ENCODE assay signal across 18 cellular contexts in the genomic region with DNA sequence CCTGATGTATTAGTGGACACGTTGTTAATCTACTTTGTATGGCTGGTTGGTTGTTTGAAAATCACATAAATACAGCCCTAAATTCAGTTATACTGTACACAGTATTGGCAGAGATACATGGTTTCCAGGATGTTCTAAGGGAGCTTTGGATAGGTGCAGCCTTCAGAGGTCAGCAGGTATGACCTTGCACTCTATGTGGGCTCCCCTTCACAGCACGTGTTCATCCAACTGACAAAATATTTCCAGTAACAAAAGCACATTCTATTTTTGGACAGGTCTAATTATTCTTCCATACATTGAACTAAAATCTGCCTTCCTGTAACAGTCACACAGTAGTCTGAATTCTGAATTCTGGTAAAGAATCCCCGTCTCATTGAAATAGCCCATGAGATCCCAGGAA.
DNase-seq lines count a peak whose midpoint lies in the region; ATAC-seq and TF ChIP-seq lines count a peak whose summit lies in the region.
"Had no signal": no experiment of that assay in that cellular context is flagged by ENCODE, and none has a peak within 500 bp of the region (broad histone marks: within the 10 kb centered on the region; RNA-seq: fewer than 3 reads in every experiment).

No MANE protein-coding gene starts in this region.

- H3K27ac ChIP-seq in breast epithelium (peak overlapping the region; percentile 26 to 33), dorsolateral prefrontal cortex (peak overlapping the region in 1 of 59 donors; percentile 22), right lobe of liver (peak overlapping the region; percentile 67 to 94 (median 70)), stomach smooth muscle (ENCODE audit: low read length) (peak overlapping the region; percentile 13)
- H3K27ac ChIP-seq: SJSA1 had no signal

- H3K36me3 ChIP-seq in breast epithelium (no peaks in the 10 kb centered on the region), right lobe of liver (no peaks in the 10 kb centered on the region), stomach smooth muscle (ENCODE audit: control insufficient read depth in 2 of 2, insufficient read depth in 2 of 2, low read length in 2 of 2) (no peaks in the 10 kb centered on the region)
- H3K36me3 ChIP-seq: BE2C, SJSA1 had no signal

- H3K9me3 ChIP-seq in breast epithelium: no peaks in the 10 kb centered on the region
- H3K9me3 ChIP-seq in right lobe of liver: no peaks in the 10 kb centered on the region
- H3K9me3 ChIP-seq in stomach smooth muscle (ENCODE audit: control insufficient read depth in 2 of 2, low read length in 2 of 2): no peaks in the 10 kb centered on the region
- H3K9me3 ChIP-seq: BE2C, SJSA1 had no signal

- BruUV-seq in MCF 10A (replicated peaks; lab: Mats Ljungman, UMichigan): no TSS peak

- CTCF ChIA-PET in MCF 10A (lab: Yijun Ruan, JAX): interaction anchor here (1.5 kb wide), 1 partner anchor 193 kb away, joined by 3 read pairs; no protein-coding TSS in a partner anchor
- CTCF ChIA-PET in T-cell (lab: Charles Lee): no interaction called here

- WGBS in right lobe of liver (ENCODE audit: insufficient coverage, low coverage, low lambda C conversion rate, missing lambda C conversion rate): 36% methylated on average over 3 of the region's 3 CpGs

- H3K4me1 ChIP-seq in breast epithelium (no peaks in the 10 kb centered on the region), right lobe of liver (peaks cover 0 to 46% (median 13%) of the 10 kb centered on the region in 4 donors), stomach smooth muscle (ENCODE audit: control insufficient read depth, insufficient read depth, low read length) (peaks cover 5% of the 10 kb centered on the region)
- H3K4me1 ChIP-seq: BE2C had no signal

- DNase-seq in breast epithelium (ENCODE audit: low spot score in 2 of 2) (no peak), MCF 10A (ENCODE audit: unreplicated experiment) (no peak), dorsolateral prefrontal cortex (no peak), right lobe of liver (no peak), T-cell (no peak), Ammon's horn (ENCODE audit: low spot score) (no peak), NCI-H187 (lab: John Stamatoyannopoulos, UW) (no peak)
- DNase-seq: activated CD4-positive, alpha-beta T cell treated with anti-CD3 and anti-CD28 coated beads, Interleukin-2, amount 50 U/mL, for 4 hours; activated effector memory CD4-positive, alpha-beta T cell treated with Interleukin-2 at 50 U/mL for 16 hours; activated naive CD8-positive, alpha-beta T cell treated with anti-CD3 and anti-CD28 coated beads, Interleukin-2, amount 50 U/mL, for 24 hours; BE2C; kidney; MM.1S; T-helper 2 cell had no signal

- peak overlapping the region in 1 of 2 donors; percentile 31 for H3K9ac ChIP-seq in stomach smooth muscle (ENCODE audit: low read length in 2 of 2)

- POLR2A ChIA-PET in MCF 10A (lab: Yijun Ruan, JAX) (interaction anchor here (0.7 to 3.3 kb wide), 7 partner anchors 8 to 92 kb away, joined by 3 to 28 read pairs (median 3); no protein-coding TSS in a partner anchor), T-cell (lab: Charles Lee) (interaction anchor here in 1 of 2 donors (0.6 kb wide), 1 partner anchor 239 kb away, joined by 3 read pairs; no protein-coding TSS in a partner anchor)

- peak overlapping the region in 1 of 3 donors; percentile 40 for H3K4me3 ChIP-seq in breast epithelium
- H3K4me3 ChIP-seq in dorsolateral prefrontal cortex: peak overlapping the region in 39 of 59 donors; percentile 9 to 53 (median 29)
- H3K4me3 ChIP-seq in right lobe of liver: no peak overlapping the region
- H3K4me3 ChIP-seq in stomach smooth muscle (ENCODE audit: low read length in 2 of 2): peak overlapping the region in 1 of 2 donors; percentile 33
- H3K4me3 ChIP-seq: SJSA1 had no signal

- H3K36me3 Mint-ChIP-seq in MCF 10A (ENCODE audit: insufficient read depth, unreplicated experiment) (no peaks in the 10 kb centered on the region), T-cell (no peaks in the 10 kb centered on the region)

- intact Hi-C loops in breast epithelium (cut with DNase I; ENCODE audit: low total_unique reads) (no loop called here), MCF 10A (cut with micrococcal nuclease) (loop anchor here (5.0 kb wide), 1 partner anchor 167 kb away; no protein-coding TSS in a partner anchor), dorsolateral prefrontal cortex (cut with DNase I) (no loop called here), right lobe of liver (cut with DNase I) (no loop called here)

- H3K27ac Mint-ChIP-seq in MCF 10A (ENCODE audit: low read depth, unreplicated experiment) (no peak overlapping the region), T-cell (no peak overlapping the region)
- H3K27ac Mint-ChIP-seq: activated naive CD8-positive, alpha-beta T cell treated with anti-CD3 and anti-CD28 coated beads, Interleukin-2, amount 50 U/mL, for 24 hours; HFFc6 had no signal

- H3K4me3 Mint-ChIP-seq in MCF 10A (ENCODE audit: unreplicated experiment) (no peak overlapping the region), T-cell (no peak overlapping the region)
- H3K4me3 Mint-ChIP-seq: activated naive CD8-positive, alpha-beta T cell treated with anti-CD3 and anti-CD28 coated beads, Interleukin-2, amount 50 U/mL, for 24 hours; HFFc6 had no signal

- ATAC-seq in right lobe of liver: peak; percentile 26 to 80 (median 48)
- ATAC-seq in T-cell (replicated peaks in 1 of 4): no peak
- ATAC-seq: activated naive CD8-positive, alpha-beta T cell treated with anti-CD3 and anti-CD28 coated beads, Interleukin-2, amount 50 U/mL, for 24 hours; Panc1 had no signal

- TF ChIP-seq CTCF in breast epithelium (IDR thresholded peaks at IDR 0.05) (no peak), MCF 10A (IDR thresholded peaks at IDR 0.05; ENCODE audit: unreplicated experiment) (no peak), dorsolateral prefrontal cortex (IDR thresholded peaks at IDR 0.05 in 54 of 56, conservative IDR thresholded peaks at IDR 0.05 in 2 of 56; ENCODE audit: low read depth in 1 of 56, partially characterized antibody in 56 of 56) (no peak), right lobe of liver (IDR thresholded peaks at IDR 0.05) (no peak)

- TF ChIP-seq POLR2A in breast epithelium (IDR thresholded peaks at IDR 0.05) (no peak), right lobe of liver (IDR thresholded peaks at IDR 0.05) (no peak)

- H3K27me3 Mint-ChIP-seq in MCF 10A (ENCODE audit: insufficient read depth, unreplicated experiment) (no peaks in the 10 kb centered on the region), T-cell (peaks cover 3 to 4% of the 10 kb centered on the region in 2 donors)
- H3K27me3 Mint-ChIP-seq: activated naive CD8-positive, alpha-beta T cell treated with anti-CD3 and anti-CD28 coated beads, Interleukin-2, amount 50 U/mL, for 24 hours had no signal

- H3K27me3 ChIP-seq in breast epithelium: no peaks in the 10 kb centered on the region
- no peaks in the 10 kb centered on the region for H3K27me3 ChIP-seq in dorsolateral prefrontal cortex
- H3K27me3 ChIP-seq in right lobe of liver: no peaks in the 10 kb centered on the region
- H3K27me3 ChIP-seq in stomach smooth muscle (ENCODE audit: control insufficient read depth in 1 of 2, insufficient read depth in 2 of 2, low read length in 2 of 2): no peaks in the 10 kb centered on the region
- H3K27me3 ChIP-seq: BE2C, SJSA1 had no signal

- H3K4me1 Mint-ChIP-seq in MCF 10A (ENCODE audit: insufficient read depth, unreplicated experiment) (peaks cover 24% of the 10 kb centered on the region), T-cell (no peaks in the 10 kb centered on the region)
- H3K4me1 Mint-ChIP-seq: activated naive CD8-positive, alpha-beta T cell treated with anti-CD3 and anti-CD28 coated beads, Interleukin-2, amount 50 U/mL, for 24 hours had no signal

- H3K9me3 Mint-ChIP-seq in MCF 10A (ENCODE audit: unreplicated experiment) (no peaks in the 10 kb centered on the region), T-cell (no peaks in the 10 kb centered on the region)
- H3K9me3 Mint-ChIP-seq: activated naive CD8-positive, alpha-beta T cell treated with anti-CD3 and anti-CD28 coated beads, Interleukin-2, amount 50 U/mL, for 24 hours; HFFc6 had no signal

Comparison
In these comparisons a context has a peak if more than half of its experiments do, and no peak if none do; other contexts are left out.
1. H3K4me3 ChIP-seq: peak in dorsolateral prefrontal cortex (39 of 59); none in right lobe of liver (0 of 3).
2. ATAC-seq: peak in right lobe of liver (4 of 4); none in T-cell (0 of 4).